ENCODE assay signal across 1 cellular context in the genomic region with DNA sequence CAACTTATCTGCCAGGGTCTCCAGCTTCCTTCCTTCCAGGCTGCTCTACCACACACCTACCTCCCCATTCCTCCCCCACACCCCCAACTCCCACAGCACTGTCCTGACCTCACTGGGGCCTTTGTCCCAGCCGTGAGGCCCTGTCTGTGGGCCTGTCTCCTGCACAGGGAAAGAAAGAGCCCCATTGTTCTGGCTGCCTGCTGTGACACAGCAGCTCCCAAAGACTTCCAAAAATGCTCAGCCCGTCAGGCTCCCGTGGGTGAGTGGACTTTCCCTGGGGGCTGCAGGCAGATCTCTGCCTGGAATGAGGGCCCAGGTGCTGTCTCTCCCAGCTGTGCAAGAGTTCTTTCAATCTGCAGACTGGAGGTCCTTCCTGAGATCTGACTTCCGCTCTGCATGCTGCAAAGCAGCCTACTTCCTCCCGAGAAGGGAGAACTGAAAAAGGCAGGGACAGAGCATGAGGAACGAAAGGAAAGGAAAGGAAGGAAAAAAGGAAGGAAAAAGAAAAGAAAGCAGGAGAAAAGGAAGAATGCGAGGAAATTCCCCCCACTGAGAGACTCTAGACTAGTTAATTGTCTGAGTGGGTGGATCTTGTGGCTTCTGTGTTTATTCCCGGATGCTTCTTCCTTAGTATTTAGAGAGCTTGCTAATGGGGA.
TF ChIP-seq lines count a peak whose summit lies in the region.

No MANE protein-coding gene starts in this region.

TF ChIP-seq in HepG2, 621 proteins besides CTCF, POLR2A, EP300 and RAD21 (continued from another document and continues in another):
- no peak for TF ChIP-seq CREM (IDR thresholded peaks at IDR 0.05)
- TF ChIP-seq CREM (CRISPR knock-in tag; IDR thresholded peaks at IDR 0.05), result no peak
- no peak for TF ChIP-seq MBNL3 (CRISPR knock-in tag; conservative IDR thresholded peaks at IDR 0.05)
- TF ChIP-seq CHD4 (IDR thresholded peaks at IDR 0.05; ENCODE audit: borderline replicate concordance, low read length), result no peak
- TF ChIP-seq, protein P1, sequence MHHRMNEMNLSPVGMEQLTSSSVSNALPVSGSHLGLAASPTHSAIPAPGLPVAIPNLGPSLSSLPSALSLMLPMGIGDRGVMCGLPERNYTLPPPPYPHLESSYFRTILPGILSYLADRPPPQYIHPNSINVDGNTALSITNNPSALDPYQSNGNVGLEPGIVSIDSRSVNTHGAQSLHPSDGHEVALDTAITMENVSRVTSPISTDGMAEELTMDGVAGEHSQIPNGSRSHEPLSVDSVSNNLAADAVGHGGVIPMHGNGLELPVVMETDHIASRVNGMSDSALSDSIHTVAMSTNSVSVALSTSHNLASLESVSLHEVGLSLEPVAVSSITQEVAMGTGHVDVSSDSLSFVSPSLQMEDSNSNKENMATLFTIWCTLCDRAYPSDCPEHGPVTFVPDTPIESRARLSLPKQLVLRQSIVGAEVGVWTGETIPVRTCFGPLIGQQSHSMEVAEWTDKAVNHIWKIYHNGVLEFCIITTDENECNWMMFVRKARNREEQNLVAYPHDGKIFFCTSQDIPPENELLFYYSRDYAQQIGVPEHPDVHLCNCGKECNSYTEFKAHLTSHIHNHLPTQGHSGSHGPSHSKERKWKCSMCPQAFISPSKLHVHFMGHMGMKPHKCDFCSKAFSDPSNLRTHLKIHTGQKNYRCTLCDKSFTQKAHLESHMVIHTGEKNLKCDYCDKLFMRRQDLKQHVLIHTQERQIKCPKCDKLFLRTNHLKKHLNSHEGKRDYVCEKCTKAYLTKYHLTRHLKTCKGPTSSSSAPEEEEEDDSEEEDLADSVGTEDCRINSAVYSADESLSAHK (CRISPR knock-in tag; IDR thresholded peaks at IDR 0.05; ENCODE audit: borderline replicate concordance), result no peak
- TF ChIP-seq, protein P2, sequence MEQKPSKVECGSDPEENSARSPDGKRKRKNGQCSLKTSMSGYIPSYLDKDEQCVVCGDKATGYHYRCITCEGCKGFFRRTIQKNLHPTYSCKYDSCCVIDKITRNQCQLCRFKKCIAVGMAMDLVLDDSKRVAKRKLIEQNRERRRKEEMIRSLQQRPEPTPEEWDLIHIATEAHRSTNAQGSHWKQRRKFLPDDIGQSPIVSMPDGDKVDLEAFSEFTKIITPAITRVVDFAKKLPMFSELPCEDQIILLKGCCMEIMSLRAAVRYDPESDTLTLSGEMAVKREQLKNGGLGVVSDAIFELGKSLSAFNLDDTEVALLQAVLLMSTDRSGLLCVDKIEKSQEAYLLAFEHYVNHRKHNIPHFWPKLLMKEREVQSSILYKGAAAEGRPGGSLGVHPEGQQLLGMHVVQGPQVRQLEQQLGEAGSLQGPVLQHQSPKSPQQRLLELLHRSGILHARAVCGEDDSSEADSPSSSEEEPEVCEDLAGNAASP (CRISPR knock-in tag; IDR thresholded peaks at IDR 0.05; ENCODE audit: borderline replicate concordance), result peak; percentile 61; the same call in 1 of the 2 replicates
- TF ChIP-seq ZFY (CRISPR knock-in tag; IDR thresholded peaks at IDR 0.05), result peak; percentile 31
- no peak for TF ChIP-seq FOXA1 (IDR thresholded peaks at IDR 0.05)
- no peak for TF ChIP-seq FOXA1 (CRISPR knock-in tag; IDR thresholded peaks at IDR 0.05)
- no peak for TF ChIP-seq ZNF234 (CRISPR knock-in tag; conservative IDR thresholded peaks at IDR 0.05)
- TF ChIP-seq, protein P3, sequence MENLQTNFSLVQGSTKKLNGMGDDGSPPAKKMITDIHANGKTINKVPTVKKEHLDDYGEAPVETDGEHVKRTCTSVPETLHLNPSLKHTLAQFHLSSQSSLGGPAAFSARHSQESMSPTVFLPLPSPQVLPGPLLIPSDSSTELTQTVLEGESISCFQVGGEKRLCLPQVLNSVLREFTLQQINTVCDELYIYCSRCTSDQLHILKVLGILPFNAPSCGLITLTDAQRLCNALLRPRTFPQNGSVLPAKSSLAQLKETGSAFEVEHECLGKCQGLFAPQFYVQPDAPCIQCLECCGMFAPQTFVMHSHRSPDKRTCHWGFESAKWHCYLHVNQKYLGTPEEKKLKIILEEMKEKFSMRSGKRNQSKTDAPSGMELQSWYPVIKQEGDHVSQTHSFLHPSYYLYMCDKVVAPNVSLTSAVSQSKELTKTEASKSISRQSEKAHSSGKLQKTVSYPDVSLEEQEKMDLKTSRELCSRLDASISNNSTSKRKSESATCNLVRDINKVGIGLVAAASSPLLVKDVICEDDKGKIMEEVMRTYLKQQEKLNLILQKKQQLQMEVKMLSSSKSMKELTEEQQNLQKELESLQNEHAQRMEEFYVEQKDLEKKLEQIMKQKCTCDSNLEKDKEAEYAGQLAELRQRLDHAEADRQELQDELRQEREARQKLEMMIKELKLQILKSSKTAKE (CRISPR knock-in tag; IDR thresholded peaks at IDR 0.05; ENCODE audit: borderline replicate concordance), result peak; percentile 60; the same call in 1 of the 2 replicates
- no peak for TF ChIP-seq PCBP1 (IDR thresholded peaks at IDR 0.05; ENCODE audit: borderline replicate concordance, low read depth, low read length)
- no peak for TF ChIP-seq EED (CRISPR knock-in tag; IDR thresholded peaks at IDR 0.05)
- no peak for TF ChIP-seq ZNF296 (CRISPR knock-in tag; conservative IDR thresholded peaks at IDR 0.05)
- TF ChIP-seq, protein P4, sequence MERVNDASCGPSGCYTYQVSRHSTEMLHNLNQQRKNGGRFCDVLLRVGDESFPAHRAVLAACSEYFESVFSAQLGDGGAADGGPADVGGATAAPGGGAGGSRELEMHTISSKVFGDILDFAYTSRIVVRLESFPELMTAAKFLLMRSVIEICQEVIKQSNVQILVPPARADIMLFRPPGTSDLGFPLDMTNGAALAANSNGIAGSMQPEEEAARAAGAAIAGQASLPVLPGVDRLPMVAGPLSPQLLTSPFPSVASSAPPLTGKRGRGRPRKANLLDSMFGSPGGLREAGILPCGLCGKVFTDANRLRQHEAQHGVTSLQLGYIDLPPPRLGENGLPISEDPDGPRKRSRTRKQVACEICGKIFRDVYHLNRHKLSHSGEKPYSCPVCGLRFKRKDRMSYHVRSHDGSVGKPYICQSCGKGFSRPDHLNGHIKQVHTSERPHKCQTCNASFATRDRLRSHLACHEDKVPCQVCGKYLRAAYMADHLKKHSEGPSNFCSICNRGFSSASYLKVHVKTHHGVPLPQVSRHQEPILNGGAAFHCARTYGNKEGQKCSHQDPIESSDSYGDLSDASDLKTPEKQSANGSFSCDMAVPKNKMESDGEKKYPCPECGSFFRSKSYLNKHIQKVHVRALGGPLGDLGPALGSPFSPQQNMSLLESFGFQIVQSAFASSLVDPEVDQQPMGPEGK (CRISPR knock-in tag; IDR thresholded peaks at IDR 0.05), result peak; percentile 56; the same call in 1 of the 2 replicates
- TF ChIP-seq, protein P5, sequence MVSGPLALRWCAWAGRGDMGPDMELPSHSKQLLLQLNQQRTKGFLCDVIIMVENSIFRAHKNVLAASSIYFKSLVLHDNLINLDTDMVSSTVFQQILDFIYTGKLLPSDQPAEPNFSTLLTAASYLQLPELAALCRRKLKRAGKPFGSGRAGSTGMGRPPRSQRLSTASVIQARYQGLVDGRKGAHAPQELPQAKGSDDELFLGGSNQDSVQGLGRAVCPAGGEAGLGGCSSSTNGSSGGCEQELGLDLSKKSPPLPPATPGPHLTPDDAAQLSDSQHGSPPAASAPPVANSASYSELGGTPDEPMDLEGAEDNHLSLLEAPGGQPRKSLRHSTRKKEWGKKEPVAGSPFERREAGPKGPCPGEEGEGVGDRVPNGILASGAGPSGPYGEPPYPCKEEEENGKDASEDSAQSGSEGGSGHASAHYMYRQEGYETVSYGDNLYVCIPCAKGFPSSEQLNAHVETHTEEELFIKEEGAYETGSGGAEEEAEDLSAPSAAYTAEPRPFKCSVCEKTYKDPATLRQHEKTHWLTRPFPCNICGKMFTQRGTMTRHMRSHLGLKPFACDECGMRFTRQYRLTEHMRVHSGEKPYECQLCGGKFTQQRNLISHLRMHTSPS (CRISPR knock-in tag; IDR thresholded peaks at IDR 0.05; ENCODE audit: low read depth), result no peak
- TF ChIP-seq NKX3-1 (CRISPR knock-in tag; IDR thresholded peaks at IDR 0.05), result no peak
- TF ChIP-seq ZNF337 (CRISPR knock-in tag; IDR thresholded peaks at IDR 0.05; ENCODE audit: borderline replicate concordance, low read depth), result no peak
- no peak for TF ChIP-seq ZFP36 (IDR thresholded peaks at IDR 0.05; ENCODE audit: borderline replicate concordance, low read depth, low read length, partially characterized antibody)
- TF ChIP-seq, protein P6, sequence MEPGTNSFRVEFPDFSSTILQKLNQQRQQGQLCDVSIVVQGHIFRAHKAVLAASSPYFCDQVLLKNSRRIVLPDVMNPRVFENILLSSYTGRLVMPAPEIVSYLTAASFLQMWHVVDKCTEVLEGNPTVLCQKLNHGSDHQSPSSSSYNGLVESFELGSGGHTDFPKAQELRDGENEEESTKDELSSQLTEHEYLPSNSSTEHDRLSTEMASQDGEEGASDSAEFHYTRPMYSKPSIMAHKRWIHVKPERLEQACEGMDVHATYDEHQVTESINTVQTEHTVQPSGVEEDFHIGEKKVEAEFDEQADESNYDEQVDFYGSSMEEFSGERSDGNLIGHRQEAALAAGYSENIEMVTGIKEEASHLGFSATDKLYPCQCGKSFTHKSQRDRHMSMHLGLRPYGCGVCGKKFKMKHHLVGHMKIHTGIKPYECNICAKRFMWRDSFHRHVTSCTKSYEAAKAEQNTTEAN (CRISPR knock-in tag; conservative IDR thresholded peaks at IDR 0.05), result no peak
- TF ChIP-seq ZNF841 (CRISPR knock-in tag; IDR thresholded peaks at IDR 0.05; ENCODE audit: borderline replicate concordance), result no peak
- TF ChIP-seq, protein P7, sequence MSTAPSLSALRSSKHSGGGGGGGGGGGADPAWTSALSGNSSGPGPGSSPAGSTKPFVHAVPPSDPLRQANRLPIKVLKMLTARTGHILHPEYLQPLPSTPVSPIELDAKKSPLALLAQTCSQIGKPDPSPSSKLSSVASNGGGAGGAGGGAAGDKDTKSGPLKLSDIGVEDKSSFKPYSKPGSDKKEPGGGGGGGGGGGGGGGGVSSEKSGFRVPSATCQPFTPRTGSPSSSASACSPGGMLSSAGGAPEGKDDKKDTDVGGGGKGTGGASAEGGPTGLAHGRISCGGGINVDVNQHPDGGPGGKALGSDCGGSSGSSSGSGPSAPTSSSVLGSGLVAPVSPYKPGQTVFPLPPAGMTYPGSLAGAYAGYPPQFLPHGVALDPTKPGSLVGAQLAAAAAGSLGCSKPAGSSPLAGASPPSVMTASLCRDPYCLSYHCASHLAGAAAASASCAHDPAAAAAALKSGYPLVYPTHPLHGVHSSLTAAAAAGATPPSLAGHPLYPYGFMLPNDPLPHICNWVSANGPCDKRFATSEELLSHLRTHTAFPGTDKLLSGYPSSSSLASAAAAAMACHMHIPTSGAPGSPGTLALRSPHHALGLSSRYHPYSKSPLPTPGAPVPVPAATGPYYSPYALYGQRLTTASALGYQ (CRISPR knock-in tag; IDR thresholded peaks at IDR 0.05), result no peak
- TF ChIP-seq SMARCC2 (IDR thresholded peaks at IDR 0.05), result no peak
- TF ChIP-seq CBX1 (IDR thresholded peaks at IDR 0.05; ENCODE audit: low read depth), result no peak
- no peak for TF ChIP-seq ARHGAP35 (CRISPR knock-in tag; IDR thresholded peaks at IDR 0.05; ENCODE audit: borderline replicate concordance)
- TF ChIP-seq ONECUT2 (CRISPR knock-in tag; IDR thresholded peaks at IDR 0.05), result no peak
- 0 out of 2 replicates have a peak, but pooled peaks have one; percentile 15 for TF ChIP-seq ZNF564 (CRISPR knock-in tag; IDR thresholded peaks at IDR 0.05)
- TF ChIP-seq, protein P8, sequence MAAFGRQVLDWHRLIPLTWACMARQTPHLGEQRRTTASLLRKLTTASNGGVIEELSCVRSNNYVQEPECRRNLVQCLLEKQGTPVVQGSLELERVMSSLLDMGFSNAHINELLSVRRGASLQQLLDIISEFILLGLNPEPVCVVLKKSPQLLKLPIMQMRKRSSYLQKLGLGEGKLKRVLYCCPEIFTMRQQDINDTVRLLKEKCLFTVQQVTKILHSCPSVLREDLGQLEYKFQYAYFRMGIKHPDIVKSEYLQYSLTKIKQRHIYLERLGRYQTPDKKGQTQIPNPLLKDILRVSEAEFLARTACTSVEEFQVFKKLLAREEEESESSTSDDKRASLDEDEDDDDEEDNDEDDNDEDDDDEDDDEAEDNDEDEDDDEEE (CRISPR knock-in tag; IDR thresholded peaks at IDR 0.05), result no peak
- TF ChIP-seq SOX13 (IDR thresholded peaks at IDR 0.05), result 0 out of 2 replicates have a peak, but pooled peaks have one; percentile 33
- peak in 1 of 2 experiments; percentile 55; a peak in 1 of 4 replicates for TF ChIP-seq SOX13 (CRISPR knock-in tag; conservative IDR thresholded peaks at IDR 0.05 in 1 of 2, IDR thresholded peaks at IDR 0.05 in 1 of 2)
- TF ChIP-seq ZNF30 (CRISPR knock-in tag; IDR thresholded peaks at IDR 0.05), result no peak
- TF ChIP-seq ZNF44 (CRISPR knock-in tag; IDR thresholded peaks at IDR 0.05), result no peak
- TF ChIP-seq, protein P9, sequence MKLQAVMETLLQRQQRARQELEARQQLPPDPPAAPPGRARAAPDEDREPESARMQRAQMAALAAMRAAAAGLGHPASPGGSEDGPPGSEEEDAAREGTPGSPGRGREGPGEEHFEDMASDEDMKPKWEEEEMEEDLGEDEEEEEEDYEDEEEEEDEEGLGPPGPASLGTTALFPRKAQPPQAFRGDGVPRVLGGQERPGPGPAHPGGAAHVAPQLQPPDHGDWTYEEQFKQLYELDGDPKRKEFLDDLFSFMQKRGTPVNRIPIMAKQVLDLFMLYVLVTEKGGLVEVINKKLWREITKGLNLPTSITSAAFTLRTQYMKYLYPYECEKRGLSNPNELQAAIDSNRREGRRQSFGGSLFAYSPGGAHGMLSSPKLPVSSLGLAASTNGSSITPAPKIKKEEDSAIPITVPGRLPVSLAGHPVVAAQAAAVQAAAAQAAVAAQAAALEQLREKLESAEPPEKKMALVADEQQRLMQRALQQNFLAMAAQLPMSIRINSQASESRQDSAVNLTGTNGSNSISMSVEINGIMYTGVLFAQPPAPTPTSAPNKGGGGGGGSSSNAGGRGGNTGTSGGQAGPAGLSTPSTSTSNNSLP (IDR thresholded peaks at IDR 0.05; ENCODE audit: low read depth, low read length), result no peak
- TF ChIP-seq MED13 (CRISPR knock-in tag; IDR thresholded peaks at IDR 0.05), result no peak
- TF ChIP-seq PPARG (CRISPR knock-in tag; conservative IDR thresholded peaks at IDR 0.05), result no peak
- no peak for TF ChIP-seq NBN (conservative IDR thresholded peaks at IDR 0.05)
- no peak for TF ChIP-seq PLRG1 (conservative IDR thresholded peaks at IDR 0.05)
- TF ChIP-seq TBX2 (CRISPR knock-in tag; IDR thresholded peaks at IDR 0.05; ENCODE audit: borderline replicate concordance), result no peak
